Comparison of ENCODE assay signal across 1 cellular context in the genomic region with DNA sequence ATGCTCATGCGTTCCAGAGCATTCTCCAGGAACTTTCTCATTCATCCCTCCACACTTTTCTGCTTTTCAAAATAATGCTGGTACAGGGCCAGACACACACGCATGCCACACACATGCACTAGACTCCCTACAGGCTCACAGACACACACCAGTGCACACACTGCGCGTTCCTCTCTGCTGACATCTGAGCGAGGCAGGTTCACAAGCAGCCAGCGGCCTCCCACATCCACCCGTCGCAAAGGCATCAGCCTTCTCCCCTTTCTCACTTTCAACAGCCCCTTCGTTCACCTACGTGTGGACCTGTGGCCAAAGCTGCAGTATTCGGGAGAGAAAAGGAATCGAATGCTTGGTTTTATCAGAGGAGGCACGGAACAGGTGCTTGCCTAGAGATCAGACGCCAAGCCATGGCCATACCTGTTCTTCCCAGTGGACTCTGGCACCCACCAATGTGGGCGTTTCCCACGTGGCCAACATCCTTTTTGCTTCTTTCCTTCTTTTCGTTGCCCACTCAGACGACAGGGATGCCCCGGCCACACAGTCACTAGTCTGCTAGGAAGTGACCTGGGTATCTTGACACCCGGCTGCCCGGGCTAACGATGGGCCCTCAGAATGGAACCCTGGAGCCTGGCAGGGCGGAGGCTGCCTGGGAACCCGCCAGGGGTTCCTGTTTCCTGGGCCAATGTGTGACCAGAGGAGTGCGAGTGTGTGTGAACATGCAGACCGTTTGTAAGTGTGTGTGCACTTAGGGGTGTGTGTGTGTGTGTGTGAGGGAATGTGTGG.
TF ChIP-seq lines count a peak whose summit lies in the region.

No MANE protein-coding gene starts in this region.

TF ChIP-seq in H1, 55 proteins besides CTCF, POLR2A, EP300 and RAD21:
- TF ChIP-seq JUN (IDR thresholded peaks at IDR 0.05; ENCODE audit: low read depth, low read length) (no peak), RXRA (IDR thresholded peaks at IDR 0.05; ENCODE audit: insufficient read depth, low read depth, low read length) (no peak), RBBP5 (IDR thresholded peaks at IDR 0.05; ENCODE audit: borderline replicate concordance, low read depth, low read length) (no peak), BRCA1 (IDR thresholded peaks at IDR 0.05; ENCODE audit: low read depth, low read length) (no peak), CEBPB (IDR thresholded peaks at IDR 0.05; ENCODE audit: low read depth, low read length) (no peak), POU5F1 (IDR thresholded peaks at IDR 0.05; ENCODE audit: low read depth, low read length) (no peak), ATF2 (IDR thresholded peaks at IDR 0.05; ENCODE audit: low read length) (no peak), CTBP2 (IDR thresholded peaks at IDR 0.05; ENCODE audit: borderline replicate concordance, insufficient read depth, insufficient read length, low read length) (no peak), CHD2 (IDR thresholded peaks at IDR 0.05; ENCODE audit: low read length) (no peak), SUZ12 (IDR thresholded peaks at IDR 0.05; ENCODE audit: low read length) (no peak), ATF3 (IDR thresholded peaks at IDR 0.05; ENCODE audit: insufficient read depth, low read depth, low read length) (no peak), KDM4A (IDR thresholded peaks at IDR 0.05; ENCODE audit: low read depth, low read length, severe bottlenecking) (no peak), SIX5 (IDR thresholded peaks at IDR 0.05; ENCODE audit: low read depth, low read length) (no peak), TAF7 (optimal IDR thresholded peaks at IDR 0.05; ENCODE audit: borderline replicate concordance, low read depth, low read length) (no peak), NANOG (IDR thresholded peaks at IDR 0.05; ENCODE audit: insufficient read depth, low read depth, low read length, poor library complexity, severe bottlenecking) (no peak)
- TF ChIP-seq, protein P1, sequence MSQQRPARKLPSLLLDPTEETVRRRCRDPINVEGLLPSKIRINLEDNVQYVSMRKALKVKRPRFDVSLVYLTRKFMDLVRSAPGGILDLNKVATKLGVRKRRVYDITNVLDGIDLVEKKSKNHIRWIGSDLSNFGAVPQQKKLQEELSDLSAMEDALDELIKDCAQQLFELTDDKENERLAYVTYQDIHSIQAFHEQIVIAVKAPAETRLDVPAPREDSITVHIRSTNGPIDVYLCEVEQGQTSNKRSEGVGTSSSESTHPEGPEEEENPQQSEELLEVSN (IDR thresholded peaks at IDR 0.05) = no peak
